Comparison of ENCODE assay signal across 23 cellular contexts in the genomic region with DNA sequence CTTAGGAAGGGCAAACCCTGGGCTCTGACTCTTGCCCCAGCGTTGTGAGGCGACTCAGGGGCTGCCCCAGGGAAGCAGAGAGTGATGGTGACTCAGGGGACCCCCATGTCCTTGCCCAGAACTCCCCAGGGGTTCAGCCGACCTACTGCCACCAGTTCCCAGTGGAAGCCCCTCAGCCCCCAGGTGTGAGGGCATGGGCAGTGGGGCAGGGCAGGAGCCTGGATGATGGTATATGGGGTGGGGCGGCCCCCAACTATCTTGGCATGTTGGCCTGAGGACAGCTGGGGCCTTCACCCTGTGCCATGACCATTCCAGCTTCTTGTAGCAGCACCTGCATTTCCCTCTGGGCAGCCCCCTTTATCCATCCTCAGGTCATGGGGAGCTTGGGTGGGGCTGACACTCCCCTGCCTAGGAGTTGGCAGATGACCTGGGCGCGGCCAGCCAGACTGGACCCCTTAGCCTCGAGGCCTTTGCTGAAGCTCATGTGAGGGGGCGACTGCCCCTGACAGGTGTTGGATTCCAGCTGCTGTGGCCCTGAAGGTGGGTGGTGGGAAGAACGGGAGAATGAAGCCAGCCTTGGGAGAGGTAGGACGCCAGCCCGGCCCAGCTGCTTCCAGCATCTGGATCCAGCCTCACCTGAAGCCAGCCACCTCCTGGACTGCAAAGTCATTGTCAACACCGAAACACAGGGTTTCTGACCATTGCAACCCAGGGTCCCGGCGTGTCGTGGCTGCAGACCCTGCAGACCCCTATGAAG. TPM values are rescaled to one million over a fixed set of nuclear protein-coding genes. Genes with fewer than 3 reads are reported as not detected.
DNase-seq lines count a peak whose midpoint lies in the region; ATAC-seq and TF ChIP-seq lines count a peak whose summit lies in the region.
"Had no signal": no experiment of that assay in that cellular context is flagged by ENCODE, and none has a peak within 500 bp of the region (broad histone marks: within the 10 kb centered on the region; RNA-seq: fewer than 3 reads in every experiment).

No MANE protein-coding gene starts in this region.

- H3K27ac ChIP-seq in prostate gland, result no peak overlapping the region
- H3K27ac ChIP-seq: SJCRH30 had no signal

- peaks cover 7% of the 10 kb centered on the region for H3K27me3 ChIP-seq in prostate gland (replicated peaks; ENCODE audit: insufficient read depth)

- no peaks in the 10 kb centered on the region for H3K36me3 ChIP-seq in prostate gland
- H3K36me3 ChIP-seq: SJCRH30 had no signal

- no peak for TF ChIP-seq CTCF in prostate gland (IDR thresholded peaks at IDR 0.05)

- 83% methylated on average over 15 of the region's 15 CpGs for WGBS in prostate gland

- in situ Hi-C loops in KBM-7 (cut with MboI; ENCODE audit: low pct_unique_long_range_greater_than_20kb, low sequenced_read_pairs), result no loop called here

- intact Hi-C loops in Right ventricle myocardium superior (cut with DNase I), result no loop called here
- intact Hi-C loops in Right ventricle myocardium inferior (cut with DNase I), result no loop called here
- intact Hi-C loops in prostate gland (cut with DNase I), result no loop called here

- no peak overlapping the region for H3K4me3 ChIP-seq in prostate gland
- H3K4me3 ChIP-seq: GM23338, SJCRH30 had no signal

- no peaks in the 10 kb centered on the region for H3K9me3 ChIP-seq in prostate gland
- H3K9me3 ChIP-seq: SJCRH30 had no signal

- peak; percentile 31 for DNase-seq in Right ventricle myocardium superior
- no peak for DNase-seq in Right ventricle myocardium inferior (ENCODE audit: missing footprints)
- DNase-seq in ecto neural progenitor cell (ENCODE audit: low spot score), result peak; percentile 40
- DNase-seq in prostate gland (ENCODE audit: low spot score), result no peak
- DNase-seq in kidney tubule cell (ENCODE audit: low spot score), result no peak
- no peak for DNase-seq in KBM-7
- DNase-seq: activated CD8-positive, alpha-beta T cell treated with anti-CD3 and anti-CD28 coated beads for 36 hours; activated effector memory CD4-positive, alpha-beta T cell treated with anti-CD3 and anti-CD28 coated beads, Interleukin-2, amount 50 U/mL, for 16 hours; activated naive CD8-positive, alpha-beta T cell treated with anti-CD3 and anti-CD28 coated beads, Interleukin-2, amount 50 U/mL, for 24 hours; activated T-cell treated with anti-CD3 and anti-CD28 coated beads for 4 hours; DMS79; effector CD8-positive, alpha-beta T cell; erythroblast; MV-4-11; NCI-H1694 treated with DMSO at 0.1 percent for 48 hours; NCI-H2171; NCI-H510A treated with DMSO at 0.1 percent for 48 hours; NK-92 treated with Interleukin-12 subunit alpha and Interleukin-12 subunit beta, amount 100 ng/mL, for 24 hours; SJCRH30 had no signal

- no peak for ATAC-seq in Right ventricle myocardium superior (ENCODE audit: poor library complexity)
- ATAC-seq in Right ventricle myocardium inferior, result no peak
- ATAC-seq: activated CD8-positive, alpha-beta T cell treated with anti-CD3 and anti-CD28 coated beads for 36 hours; activated naive CD8-positive, alpha-beta T cell treated with anti-CD3 and anti-CD28 coated beads, Interleukin-2, amount 50 U/mL, for 24 hours; GM23338; left cardiac atrium; Panc1 had no signal

- TF ChIP-seq POLR2A in prostate gland (IDR thresholded peaks at IDR 0.05), result no peak

- H3K4me1 ChIP-seq in prostate gland (replicated peaks), result no peaks in the 10 kb centered on the region

RNA-seq across cellular contexts. Expression of gene FNDC10, which starts 1.8 kb away (rescaled TPM):
- total RNA-seq in Right ventricle myocardium superior (2.0 TPM), Right ventricle myocardium inferior (3.0 TPM), prostate gland (10 to 100 TPM in 1 of 2 donors, 1 to 10 TPM in 1; 3.5 to 33.3 TPM)
- total RNA-seq: skeletal muscle tissue had no signal

RNA-seq across cellular contexts. Expression of gene MIB2, which starts 13.6 kb away (rescaled TPM):
- 110 TPM for total RNA-seq in Right ventricle myocardium superior
- 103 TPM for total RNA-seq in Right ventricle myocardium inferior
- total RNA-seq in prostate gland, result 100 to 1,000 TPM in 1 of 2 donors, 10 to 100 TPM in 1; 60.6 to 152 TPM

RNA-seq across cellular contexts. Expression of gene SSU72, which starts 27.1 kb away (rescaled TPM):
- total RNA-seq in Right ventricle myocardium superior (106 TPM), Right ventricle myocardium inferior (116 TPM), prostate gland (100 to 1,000 TPM; 173 to 203 TPM)

RNA-seq across cellular contexts. Expression of gene MMP23B, which starts 30.2 kb away (rescaled TPM):
- total RNA-seq in Right ventricle myocardium superior (25.1 TPM), Right ventricle myocardium inferior (36.2 TPM), prostate gland (10 to 100 TPM in 1 of 2 donors, 1 to 10 TPM in 1; 4.4 to 55.4 TPM)

RNA-seq across cellular contexts. Expression of gene CDK11B, which starts 57.1 kb away (rescaled TPM):
- total RNA-seq in Right ventricle myocardium superior (23.6 TPM), Right ventricle myocardium inferior (24.0 TPM), prostate gland (10 to 100 TPM; 15.0 to 31.2 TPM)

Comparison
In these comparisons a context has a peak if more than half of its experiments do, and no peak if none do; other contexts are left out.
1. DNase-seq: peak in Right ventricle myocardium superior (single experiment) and ecto neural progenitor cell (single experiment); none in Right ventricle myocardium inferior (single experiment), prostate gland (single experiment), kidney tubule cell (single experiment) and KBM-7 (single experiment).